ENCODE assay signal across 8 cellular contexts in the genomic region with DNA sequence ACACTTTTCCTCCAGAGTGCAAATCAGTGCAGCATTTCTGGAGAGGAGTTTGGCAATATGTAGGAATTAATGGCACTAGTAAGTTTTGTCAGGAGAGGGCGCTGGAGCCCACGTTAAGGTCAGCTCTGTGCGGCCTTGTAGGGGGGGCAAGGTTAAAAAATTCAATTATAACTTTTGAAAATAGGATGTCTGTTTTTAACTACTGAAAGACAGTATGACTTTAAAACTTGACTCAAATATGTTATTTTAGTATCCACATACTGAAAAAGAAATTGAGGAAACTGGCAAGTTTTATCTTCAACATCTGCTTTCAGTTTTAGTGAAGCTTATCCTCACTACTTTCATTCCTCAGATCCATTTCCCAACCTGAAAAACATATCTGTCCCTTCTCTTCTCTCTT. TPM values are rescaled to one million over a fixed set of nuclear protein-coding genes. Genes with fewer than 3 reads are reported as not detected.
A peak's percentile ranks its signal among the peaks of the same experiment; 100 is the strongest.
DNase-seq lines count a peak whose midpoint lies in the region; ATAC-seq, FAIRE-seq and TF ChIP-seq lines count a peak whose summit lies in the region.

No MANE protein-coding gene starts in this region.

- ATAC-seq in heart right ventricle = peak in 6 of 8 donors; percentile 61 to 93 (median 76)

- H3K9me3 ChIP-seq in heart right ventricle = no peaks in the 10 kb centered on the region

- H3K27ac ChIP-seq in heart right ventricle = peak overlapping the region in 7 of 10 donors; percentile 14 to 75 (median 47)

- TF ChIP-seq POLR2A in H54 (IDR thresholded peaks at IDR 0.05; ENCODE audit: low read depth, low read length) = no peak

- no peaks in the 10 kb centered on the region for H3K27me3 ChIP-seq in heart right ventricle

- H3K4me3 ChIP-seq in LNCaP clone FGC (ENCODE audit: low read depth, low read length) (no peak overlapping the region), heart right ventricle (no peak overlapping the region)

- H3K4me1 ChIP-seq in heart right ventricle = peaks cover 0 to 19% (median 6%) of the 10 kb centered on the region in 9 donors

- peaks cover 0 to 44% (median 6%) of the 10 kb centered on the region in 9 donors for H3K36me3 ChIP-seq in heart right ventricle

- intact Hi-C loops in heart right ventricle (cut with DNase I) = loop anchor here in 3 of 10 donors (5.0 kb wide), 4 partner anchors 114 to 494 kb away; no protein-coding TSS in a partner anchor

- 3 to 15% methylated on average over 3 of the region's 3 CpGs for WGBS in heart right ventricle, 2 donors

- FAIRE-seq in H54 (lab: Jason Lieb, UNC) = peak; percentile 55

- DNase-seq in activated T-cell treated with anti-CD3 and anti-CD28 coated beads for 1 hour (ENCODE audit: low read depth) (peak; percentile 18), activated T-cell treated with anti-CD3 and anti-CD28 coated beads for 4 hours (no peak), H54 (ENCODE audit: insufficient read length, low spot score) (no peak), LNCaP clone FGC (ENCODE audit: low read depth) (no peak), heart right ventricle (peak; percentile 27 to 63), GOT3 (lab: John Stamatoyannopoulos, UW) (no peak)
- peak; percentile 15 for DNase-seq in activated T-helper 9 cell treated with anti-CD3 and anti-CD28 coated beads, Interleukin-2, amount 50 U/mL, for 16 hours (ENCODE audit: low read depth)
- peak; percentile 1 to 25 for DNase-seq in stimulated activated CD4-positive, alpha-beta T cell treated with anti-CD3 and anti-CD28 coated beads, Interleukin-1b, Interleukin-23, amount 100 ng/mL, for 4 hours (ENCODE audit: low read depth in 2 of 2)

- TF ChIP-seq CTCF in LNCaP clone FGC (IDR thresholded peaks at IDR 0.05; ENCODE audit: control insufficient read depth, extremely low read depth, insufficient read depth) (peak; percentile 67), heart right ventricle (IDR thresholded peaks at IDR 0.05) (peak; percentile 46 to 82 (median 66))

RNA-seq across cellular contexts. Expression of a gene that starts 30.9 kb away (rescaled TPM):
- under 1 TPM in 7 of 10 donors, not detected in 3; 0.13 to 0.83 (median 0.36) TPM for total RNA-seq in heart right ventricle
- polyA plus RNA-seq in heart right ventricle = under 1 TPM; 0.10 to 0.44 TPM

RNA-seq across cellular contexts. Expression of a gene that starts 37.4 kb away (rescaled TPM):
- total RNA-seq in heart right ventricle = 10 to 100 TPM in 6 of 10 donors, 1 to 10 TPM in 4; 4.6 to 24.1 (median 11.9) TPM
- polyA plus RNA-seq in heart right ventricle = 10 to 100 TPM; 24.1 to 25.4 TPM

Comparison
In these comparisons a context has a peak if more than half of its experiments do, and no peak if none do; other contexts are left out.
1. DNase-seq: peak in activated T-cell treated with anti-CD3 and anti-CD28 coated beads for 1 hour (single experiment), activated T-helper 9 cell treated with anti-CD3 and anti-CD28 coated beads, Interleukin-2, amount 50 U/mL, for 16 hours (single experiment), heart right ventricle (2 of 2) and stimulated activated CD4-positive, alpha-beta T cell treated with anti-CD3 and anti-CD28 coated beads, Interleukin-1b, Interleukin-23, amount 100 ng/mL, for 4 hours (2 of 2); none in activated T-cell treated with anti-CD3 and anti-CD28 coated beads for 4 hours (single experiment), H54 (single experiment), LNCaP clone FGC (single experiment) and GOT3 (single experiment).